Comparison of ENCODE assay signal across 8 cellular contexts in the genomic region with DNA sequence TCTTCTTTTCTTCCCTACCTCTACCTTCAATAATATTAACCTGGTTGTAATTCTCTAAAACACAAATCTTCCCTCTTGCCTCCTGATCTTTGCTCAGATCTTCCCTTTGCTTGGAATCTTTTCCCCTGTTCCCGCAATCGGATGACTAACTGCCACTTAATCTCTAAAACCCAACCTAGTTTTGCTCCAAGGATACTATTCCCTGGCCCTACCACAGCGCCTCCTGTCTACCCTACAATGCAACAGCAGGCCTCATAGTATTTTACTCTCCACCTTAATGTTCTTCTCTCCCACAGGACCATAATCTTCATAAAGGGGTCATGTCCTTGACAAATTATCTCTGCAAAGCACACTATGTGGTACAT.
DNase-seq lines count a peak whose midpoint lies in the region; ATAC-seq, FAIRE-seq and TF ChIP-seq lines count a peak whose summit lies in the region.

No MANE protein-coding gene starts in this region.

- in situ Hi-C loops in GM13977 (cut with MboI; ENCODE audit: low pct_unique_long_range_greater_than_20kb, low sequenced_read_pairs, unreplicated experiment) = no loop called here

- H3K27me3 ChIP-seq in SJSA1 (replicated peaks) (no peaks in the 10 kb centered on the region), heart left ventricle (no peaks in the 10 kb centered on the region)

- DNase-seq in A549 (ENCODE audit: low read depth in 1 of 2, low spot score in 1 of 2) (peak in 1 of 2 experiments; percentile 39), GM13977 (ENCODE audit: low spot score) (no peak), SJSA1 (ENCODE audit: low read depth in 1 of 2, low spot score in 2 of 2) (peak; percentile 63 to 67), glomerular visceral epithelial cell (ENCODE audit: extremely low spot score) (peak; percentile 80), NCI-H510A (lab: John Stamatoyannopoulos, UW) (no peak), heart left ventricle (no peak), HTR-8/SVneo (ENCODE audit: insufficient read length, low spot score) (no peak)
- DNase-seq in activated CD4-positive, alpha-beta T cell treated with anti-CD3 and anti-CD28 coated beads, Interleukin-2, amount 10 ng/mL, durations not matched to agents 24 days and 14 days = no peak

- ATAC-seq in A549 = no peak
- ATAC-seq in heart left ventricle = no peak

- H3K4me3 Mint-ChIP-seq in activated CD4-positive, alpha-beta T cell treated with anti-CD3 and anti-CD28 coated beads, Interleukin-2, amount 10 ng/mL, durations not matched to agents 24 days and 14 days = no peak overlapping the region

- no peak for TF ChIP-seq EP300 in A549 (IDR thresholded peaks at IDR 0.05)

- H3K4me1 ChIP-seq in A549 = peaks cover 40% of the 10 kb centered on the region
- H3K4me1 ChIP-seq in SJSA1 (replicated peaks) = peaks cover 58% of the 10 kb centered on the region
- H3K4me1 ChIP-seq in heart left ventricle = peaks cover 0 to 5% (median 0%) of the 10 kb centered on the region in 12 donors

- CTCF ChIA-PET in A549 (lab: Yijun Ruan, JAX) = no interaction called here

- H3K4me3 ChIP-seq in A549 (no peak overlapping the region), SJSA1 (no peak overlapping the region), heart left ventricle (no peak overlapping the region)

- peaks cover 18% of the 10 kb centered on the region for H3K9me3 Mint-ChIP-seq in activated CD4-positive, alpha-beta T cell treated with anti-CD3 and anti-CD28 coated beads, Interleukin-2, amount 10 ng/mL, durations not matched to agents 24 days and 14 days

- peaks cover 17% of the 10 kb centered on the region for H3K27me3 Mint-ChIP-seq in activated CD4-positive, alpha-beta T cell treated with anti-CD3 and anti-CD28 coated beads, Interleukin-2, amount 10 ng/mL, durations not matched to agents 24 days and 14 days

- H3K9me3 ChIP-seq in A549 = no peaks in the 10 kb centered on the region
- no peaks in the 10 kb centered on the region for H3K9me3 ChIP-seq in SJSA1 (replicated peaks)
- H3K9me3 ChIP-seq in heart left ventricle = peaks cover 0 to 4% (median 0%) of the 10 kb centered on the region in 12 donors

- TF ChIP-seq CTCF in A549 (IDR thresholded peaks at IDR 0.05) (0 out of 3 replicates have a peak, but pooled peaks have one; percentile 15), GM13977 (IDR thresholded peaks at IDR 0.05; ENCODE audit: extremely low read depth, insufficient read depth, missing control alignments) (peak; percentile 45), heart left ventricle (IDR thresholded peaks at IDR 0.05) (peak in 4 of 12 donors; percentile 7 to 28 (median 17))

- no peak for TF ChIP-seq RAD21 in A549 (conservative IDR thresholded peaks at IDR 0.05 in 1 of 2, IDR thresholded peaks at IDR 0.05 in 1 of 2)

- WGBS in A549 (ENCODE audit: missing lambda C conversion rate) = 91% methylated on average over 3 of the region's 3 CpGs
- WGBS in heart left ventricle, 4 donors = 90 to 95% (median 94%) methylated on average over 3 of the region's 3 CpGs

- no peaks in the 10 kb centered on the region for H3K36me3 Mint-ChIP-seq in activated CD4-positive, alpha-beta T cell treated with anti-CD3 and anti-CD28 coated beads, Interleukin-2, amount 10 ng/mL, durations not matched to agents 24 days and 14 days (ENCODE audit: low read depth)

- TF ChIP-seq POLR2A in A549 (IDR thresholded peaks at IDR 0.05; ENCODE audit: low read length) (no peak), heart left ventricle (IDR thresholded peaks at IDR 0.05) (no peak)

- H3K36me3 ChIP-seq in SJSA1 (no peaks in the 10 kb centered on the region), heart left ventricle (no peaks in the 10 kb centered on the region)

- intact Hi-C loops in activated CD4-positive, alpha-beta T cell treated with anti-CD3 and anti-CD28 coated beads, Interleukin-2, amount 10 ng/mL, durations not matched to agents 24 days and 14 days (cut with micrococcal nuclease) = no loop called here
- intact Hi-C loops in heart left ventricle (cut with DNase I) = no loop called here

- FAIRE-seq in A549 (lab: Jason Lieb, UNC) (no peak), HTR-8/SVneo (lab: Jason Lieb, UNC) (no peak)

- no peak overlapping the region for H3K4me2 ChIP-seq in A549

- no peak overlapping the region for H3K27ac Mint-ChIP-seq in activated CD4-positive, alpha-beta T cell treated with anti-CD3 and anti-CD28 coated beads, Interleukin-2, amount 10 ng/mL, durations not matched to agents 24 days and 14 days

- POLR2A ChIA-PET in A549 (lab: Yijun Ruan, JAX) = no interaction called here

- peak overlapping the region; percentile 69 to 81 for H3K27ac ChIP-seq in A549
- peak overlapping the region; percentile 98 for H3K27ac ChIP-seq in SJSA1
- no peak overlapping the region for H3K27ac ChIP-seq in heart left ventricle

- peaks cover 23% of the 10 kb centered on the region for H3K4me1 Mint-ChIP-seq in activated CD4-positive, alpha-beta T cell treated with anti-CD3 and anti-CD28 coated beads, Interleukin-2, amount 10 ng/mL, durations not matched to agents 24 days and 14 days

TF ChIP-seq in A549, 52 proteins besides CTCF, POLR2A, EP300 and RAD21:
- TF ChIP-seq JUN (IDR thresholded peaks at IDR 0.05) (no peak), ZC3H11A (IDR thresholded peaks at IDR 0.05) (no peak), MAZ (IDR thresholded peaks at IDR 0.05; ENCODE audit: borderline replicate concordance, low read depth, low read length) (no peak), HEYL (CRISPR knock-in tag; IDR thresholded peaks at IDR 0.05) (no peak), FOSL2 (IDR thresholded peaks at IDR 0.05) (no peak), FOSL2 (CRISPR knock-in tag; IDR thresholded peaks at IDR 0.05) (no peak), RARB (CRISPR knock-in tag; IDR thresholded peaks at IDR 0.05) (no peak), TFCP2L1 (CRISPR knock-in tag; IDR thresholded peaks at IDR 0.05) (no peak), MYC (IDR thresholded peaks at IDR 0.05; ENCODE audit: borderline replicate concordance, low read length) (no peak), HOXB13 (CRISPR knock-in tag; IDR thresholded peaks at IDR 0.05; ENCODE audit: low read depth) (no peak), HDAC2 (IDR thresholded peaks at IDR 0.05) (no peak), SMC3 (IDR thresholded peaks at IDR 0.05) (no peak)
- TF ChIP-seq, protein P1, sequence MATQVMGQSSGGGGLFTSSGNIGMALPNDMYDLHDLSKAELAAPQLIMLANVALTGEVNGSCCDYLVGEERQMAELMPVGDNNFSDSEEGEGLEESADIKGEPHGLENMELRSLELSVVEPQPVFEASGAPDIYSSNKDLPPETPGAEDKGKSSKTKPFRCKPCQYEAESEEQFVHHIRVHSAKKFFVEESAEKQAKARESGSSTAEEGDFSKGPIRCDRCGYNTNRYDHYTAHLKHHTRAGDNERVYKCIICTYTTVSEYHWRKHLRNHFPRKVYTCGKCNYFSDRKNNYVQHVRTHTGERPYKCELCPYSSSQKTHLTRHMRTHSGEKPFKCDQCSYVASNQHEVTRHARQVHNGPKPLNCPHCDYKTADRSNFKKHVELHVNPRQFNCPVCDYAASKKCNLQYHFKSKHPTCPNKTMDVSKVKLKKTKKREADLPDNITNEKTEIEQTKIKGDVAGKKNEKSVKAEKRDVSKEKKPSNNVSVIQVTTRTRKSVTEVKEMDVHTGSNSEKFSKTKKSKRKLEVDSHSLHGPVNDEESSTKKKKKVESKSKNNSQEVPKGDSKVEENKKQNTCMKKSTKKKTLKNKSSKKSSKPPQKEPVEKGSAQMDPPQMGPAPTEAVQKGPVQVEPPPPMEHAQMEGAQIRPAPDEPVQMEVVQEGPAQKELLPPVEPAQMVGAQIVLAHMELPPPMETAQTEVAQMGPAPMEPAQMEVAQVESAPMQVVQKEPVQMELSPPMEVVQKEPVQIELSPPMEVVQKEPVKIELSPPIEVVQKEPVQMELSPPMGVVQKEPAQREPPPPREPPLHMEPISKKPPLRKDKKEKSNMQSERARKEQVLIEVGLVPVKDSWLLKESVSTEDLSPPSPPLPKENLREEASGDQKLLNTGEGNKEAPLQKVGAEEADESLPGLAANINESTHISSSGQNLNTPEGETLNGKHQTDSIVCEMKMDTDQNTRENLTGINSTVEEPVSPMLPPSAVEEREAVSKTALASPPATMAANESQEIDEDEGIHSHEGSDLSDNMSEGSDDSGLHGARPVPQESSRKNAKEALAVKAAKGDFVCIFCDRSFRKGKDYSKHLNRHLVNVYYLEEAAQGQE (IDR thresholded peaks at IDR 0.05) = no peak
- TF ChIP-seq, protein P2, sequence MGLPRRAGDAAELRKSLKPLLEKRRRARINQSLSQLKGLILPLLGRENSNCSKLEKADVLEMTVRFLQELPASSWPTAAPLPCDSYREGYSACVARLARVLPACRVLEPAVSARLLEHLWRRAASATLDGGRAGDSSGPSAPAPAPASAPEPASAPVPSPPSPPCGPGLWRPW (IDR thresholded peaks at IDR 0.05) = no peak

Comparison
In these comparisons a context has a peak if more than half of its experiments do, and no peak if none do; other contexts are left out.
1. DNase-seq: peak in SJSA1 (2 of 2) and glomerular visceral epithelial cell (single experiment); none in GM13977 (single experiment), activated CD4-positive, alpha-beta T cell treated with anti-CD3 and anti-CD28 coated beads, Interleukin-2, amount 10 ng/mL, durations not matched to agents 24 days and 14 days (single experiment), NCI-H510A (single experiment), heart left ventricle (0 of 5) and HTR-8/SVneo (single experiment).
2. H3K27ac ChIP-seq: peak in A549 (2 of 2) and SJSA1 (single experiment); none in heart left ventricle (0 of 12).